12 cellular contexts compared by ENCODE assay signal in the genomic region with DNA sequence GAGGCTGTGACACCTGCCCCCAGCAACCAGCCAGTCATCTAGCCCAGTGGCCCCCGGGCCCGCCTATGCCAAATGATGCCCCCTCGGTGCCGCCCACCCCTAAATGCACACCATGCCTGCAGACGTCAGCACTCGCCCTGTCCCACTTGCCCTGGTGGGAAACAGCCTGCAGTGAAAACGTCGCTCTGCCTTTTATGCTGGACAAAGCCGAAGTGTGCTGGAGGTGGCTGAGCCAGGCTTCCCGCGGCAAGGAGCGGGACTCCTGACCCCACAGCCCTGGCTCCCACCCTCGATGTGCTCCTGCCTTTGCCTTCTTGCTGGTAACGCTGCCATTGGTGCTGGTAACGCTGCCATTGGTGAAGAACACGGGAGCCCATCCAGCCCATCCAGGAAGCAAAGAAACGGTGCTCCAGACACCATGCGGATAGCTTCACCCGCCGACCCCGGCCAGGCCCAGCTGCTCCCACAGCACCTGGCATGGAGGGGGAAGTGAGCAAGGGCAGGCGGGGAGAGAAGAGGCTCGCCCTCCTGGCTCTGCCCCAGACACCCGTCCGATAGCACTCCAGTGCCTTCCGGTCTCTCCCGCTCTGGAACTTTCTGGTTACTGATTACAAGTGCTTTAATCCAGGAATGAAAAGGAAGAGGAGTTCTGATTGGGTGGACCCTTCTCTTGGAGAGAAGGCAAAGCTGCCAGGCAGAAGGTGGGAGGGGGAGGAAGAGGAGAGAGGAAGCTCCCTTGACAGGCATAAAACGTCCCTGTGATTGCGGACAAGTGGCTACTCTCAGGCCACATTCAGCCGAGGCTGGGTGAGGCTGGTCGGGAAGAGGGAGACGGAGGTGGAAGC. TPM values are rescaled to one million over a fixed set of nuclear protein-coding genes. Genes with fewer than 3 reads are reported as not detected.
DNase-seq lines count a peak whose midpoint lies in the region; ATAC-seq and TF ChIP-seq lines count a peak whose summit lies in the region.
"Had no signal": no experiment of that assay in that cellular context is flagged by ENCODE, and none has a peak within 500 bp of the region (broad histone marks: within the 10 kb centered on the region; RNA-seq: fewer than 3 reads in every experiment).

No MANE protein-coding gene starts in this region.

- H3K23ac ChIP-seq in H9 (ENCODE audit: insufficient read length, low read depth, low read length) = no peak overlapping the region

- no CpG with 5 or more reads among the region's 32 CpGs for WGBS in H9 (ENCODE audit: extremely low coverage, insufficient read length, low lambda C conversion rate)
- WGBS in right cardiac atrium = 46% methylated on average over 32 of the region's 32 CpGs

- H3K4me3 Mint-ChIP-seq in H9 = no peak overlapping the region
- H3K4me3 Mint-ChIP-seq in activated CD8-positive, alpha-beta T cell treated with anti-CD3 and anti-CD28 coated beads, Interleukin-2, amount 10 ng/mL, durations not matched to agents 7 days and 5 days = no peak overlapping the region
- H3K4me3 Mint-ChIP-seq: activated CD4-positive, alpha-beta memory T cell treated with anti-CD3 and anti-CD28 coated beads, Interleukin-2, amount 10 ng/mL, durations not matched to agents 7 days and 5 days; activated naive CD4-positive, alpha-beta T cell treated with anti-CD3 and anti-CD28 coated beads, Interleukin-2, amount 50 U/mL, for 24 hours had no signal

- H3K9ac ChIP-seq in H9 (ENCODE audit: extremely low read depth, insufficient read length, low read length) = no peak overlapping the region

- H3K4ac ChIP-seq in H9 (ENCODE audit: low read depth, low read length) = no peak overlapping the region

- ATAC-seq in right cardiac atrium = peak; percentile 42 to 61
- no peak for ATAC-seq in activated CD8-positive, alpha-beta T cell treated with anti-CD3 and anti-CD28 coated beads, Interleukin-2, amount 10 ng/mL, durations not matched to agents 7 days and 5 days
- ATAC-seq: HCT116 had no signal

- peaks cover 21 to 25% of the 10 kb centered on the region in 2 experiments for H3K4me1 Mint-ChIP-seq in H9
- H3K4me1 Mint-ChIP-seq in activated CD8-positive, alpha-beta T cell treated with anti-CD3 and anti-CD28 coated beads, Interleukin-2, amount 10 ng/mL, durations not matched to agents 7 days and 5 days (ENCODE audit: low read depth) = peaks cover 9% of the 10 kb centered on the region

- peaks cover 2% of the 10 kb centered on the region; the same call in 1 of the 2 replicates for H3K27me3 ChIP-seq in H9 (ENCODE audit: insufficient read depth, low read length)
- H3K27me3 ChIP-seq in right cardiac atrium (ENCODE audit: control insufficient read depth, insufficient read depth) = no peaks in the 10 kb centered on the region

- H2BK20ac ChIP-seq in H9 (ENCODE audit: low read depth, low read length, poor library complexity, severe bottlenecking) = no peak overlapping the region

- no peak overlapping the region for H2BK12ac ChIP-seq in H9 (ENCODE audit: insufficient read length, low read depth, low read length)

- no peaks in the 10 kb centered on the region for H3K79me1 ChIP-seq in H9 (ENCODE audit: insufficient read depth, low read depth, low read length, poor library complexity, severe bottlenecking)

- POLR2A ChIA-PET in activated CD8-positive, alpha-beta T cell treated with anti-CD3 and anti-CD28 coated beads, Interleukin-2, amount 10 ng/mL, durations not matched to agents 7 days and 5 days (lab: Charles Lee) = no interaction called here

- no peak overlapping the region for H3K4me3 ChIP-seq in right cardiac atrium (ENCODE audit: low read length)

- H2BK5ac ChIP-seq in H9 (ENCODE audit: insufficient read length, low read length) = no peak overlapping the region

- H2BK120ac ChIP-seq in H9 (ENCODE audit: low read depth, low read length, poor library complexity, severe bottlenecking) = no peak overlapping the region

- H3K27me3 Mint-ChIP-seq in H9 (ENCODE audit: low read depth) = peaks cover 22% of the 10 kb centered on the region
- H3K27me3 Mint-ChIP-seq in activated CD8-positive, alpha-beta T cell treated with anti-CD3 and anti-CD28 coated beads, Interleukin-2, amount 10 ng/mL, durations not matched to agents 7 days and 5 days (ENCODE audit: low read depth) = peaks cover 30% of the 10 kb centered on the region
- H3K27me3 Mint-ChIP-seq: activated naive CD4-positive, alpha-beta T cell treated with anti-CD3 and anti-CD28 coated beads, Interleukin-2, amount 50 U/mL, for 24 hours had no signal

- H3K14ac ChIP-seq in H9 (ENCODE audit: insufficient read depth, low read length) = no peak overlapping the region

- H3K79me2 ChIP-seq in H9 (ENCODE audit: insufficient read depth, low read length) = no peaks in the 10 kb centered on the region

- H3K23me2 ChIP-seq in H9 (ENCODE audit: insufficient read length, low read depth, low read length, poor library complexity, severe bottlenecking) = peaks cover 8% of the 10 kb centered on the region

- no peaks in the 10 kb centered on the region for H3K9me3 ChIP-seq in H9 (ENCODE audit: control insufficient read depth, low read depth, low read length)
- H3K9me3 ChIP-seq in right cardiac atrium (ENCODE audit: control insufficient read depth, low read length) = no peaks in the 10 kb centered on the region
- H3K9me3 ChIP-seq: Caco-2 had no signal

- H2BK15ac ChIP-seq in H9 (ENCODE audit: low read depth, low read length) = no peak overlapping the region; the same call in 1 of the 2 replicates

- H3K4me2 ChIP-seq in H9 (ENCODE audit: insufficient read depth, insufficient read length, low read length) = no peak overlapping the region

- H3K56ac ChIP-seq in H9 (ENCODE audit: insufficient read length, low read depth, low read length) = no peak overlapping the region

- no peak overlapping the region for H2AFZ ChIP-seq in H9 (ENCODE audit: low read length)

- no peaks in the 10 kb centered on the region for H4K20me1 ChIP-seq in H9 (ENCODE audit: control insufficient read depth, insufficient read depth, insufficient read length)

- H4K5ac ChIP-seq in H9 (ENCODE audit: insufficient read length, low read depth, low read length) = peak overlapping the region; percentile 27

- H3K18ac ChIP-seq in H9 (ENCODE audit: insufficient read length, low read depth, low read length) = no peak overlapping the region

- H4K91ac ChIP-seq in H9 (ENCODE audit: insufficient read length, low read depth, low read length) = no peak overlapping the region

- H4K8ac ChIP-seq in H9 (replicated peaks; ENCODE audit: insufficient read length, low read depth, low read length) = no peak overlapping the region

- H3K27ac ChIP-seq in H9 (ENCODE audit: insufficient read length, low read depth, low read length) (no peak overlapping the region), VCaP (peak overlapping the region; percentile 95), right cardiac atrium (ENCODE audit: low read length) (peak overlapping the region; percentile 32)

- TF ChIP-seq CTCF in H9 (conservative IDR thresholded peaks at IDR 0.05) = no peak
- no peak for TF ChIP-seq CTCF in VCaP (conservative IDR thresholded peaks at IDR 0.05)

- H3K4me1 ChIP-seq in H9 (ENCODE audit: insufficient read depth, low read length) = peaks cover 4% of the 10 kb centered on the region; the same call in 1 of the 2 replicates
- peaks cover 12% of the 10 kb centered on the region for H3K4me1 ChIP-seq in right cardiac atrium (ENCODE audit: control insufficient read depth, insufficient read depth, low read length)

- CTCF ChIA-PET in activated CD8-positive, alpha-beta T cell treated with anti-CD3 and anti-CD28 coated beads, Interleukin-2, amount 10 ng/mL, durations not matched to agents 7 days and 5 days (lab: Charles Lee) = no interaction called here

- peaks cover 0 to 3% of the 10 kb centered on the region in 2 experiments; a peak in 2 of 5 replicates for H3K9me3 Mint-ChIP-seq in H9
- peaks cover 4% of the 10 kb centered on the region for H3K9me3 Mint-ChIP-seq in activated CD8-positive, alpha-beta T cell treated with anti-CD3 and anti-CD28 coated beads, Interleukin-2, amount 10 ng/mL, durations not matched to agents 7 days and 5 days (ENCODE audit: insufficient read depth)
- H3K9me3 Mint-ChIP-seq: activated naive CD4-positive, alpha-beta T cell treated with anti-CD3 and anti-CD28 coated beads, Interleukin-2, amount 50 U/mL, for 24 hours had no signal

- H2AK5ac ChIP-seq in H9 (ENCODE audit: insufficient read length, low read length) = no peak overlapping the region

- no peak overlapping the region for H3T11ph ChIP-seq in H9 (ENCODE audit: low read length)

- intact Hi-C loops in right cardiac atrium (cut with DNase I) = no loop called here

- no peak overlapping the region for H3K27ac Mint-ChIP-seq in H9
- H3K27ac Mint-ChIP-seq in activated CD8-positive, alpha-beta T cell treated with anti-CD3 and anti-CD28 coated beads, Interleukin-2, amount 10 ng/mL, durations not matched to agents 7 days and 5 days = no peak overlapping the region
- H3K27ac Mint-ChIP-seq: activated CD4-positive, alpha-beta memory T cell treated with anti-CD3 and anti-CD28 coated beads, Interleukin-2, amount 10 ng/mL, durations not matched to agents 7 days and 5 days; activated naive CD4-positive, alpha-beta T cell treated with anti-CD3 and anti-CD28 coated beads, Interleukin-2, amount 50 U/mL, for 24 hours had no signal

- DNase-seq in H9 (no peak), right cardiac atrium (peak; percentile 57 to 81 (median 78)), renal cortical epithelial cell (ENCODE audit: low read depth) (peak; percentile 82), DMS153 treated with DMSO at 0.1 percent for 48 hours (lab: John Stamatoyannopoulos, UW; ENCODE audit: unreplicated experiment) (no peak)
- DNase-seq in effector CD8-positive, alpha-beta T cell (lab: John Stamatoyannopoulos, UW) = no peak
- DNase-seq in activated CD8-positive, alpha-beta T cell treated with anti-CD3 and anti-CD28 coated beads, Interleukin-2, amount 10 ng/mL, durations not matched to agents 7 days and 5 days = no peak
- no peak for DNase-seq in activated naive CD4-positive, alpha-beta T cell (lab: John Stamatoyannopoulos, UW)
- DNase-seq: activated CD4-positive, alpha-beta memory T cell treated with anti-CD3 and anti-CD28 coated beads, Interleukin-2, amount 10 ng/mL, durations not matched to agents 7 days and 5 days; Caco-2 had no signal

- peaks cover 0 to 12% (median 2%) of the 10 kb centered on the region in 3 experiments; a peak in 4 of 7 replicates for H3K36me3 Mint-ChIP-seq in H9 (ENCODE audit: insufficient read depth in 1 of 3, low read depth in 3 of 3)
- no peaks in the 10 kb centered on the region for H3K36me3 Mint-ChIP-seq in activated CD8-positive, alpha-beta T cell treated with anti-CD3 and anti-CD28 coated beads, Interleukin-2, amount 10 ng/mL, durations not matched to agents 7 days and 5 days (ENCODE audit: low read depth)
- H3K36me3 Mint-ChIP-seq: activated naive CD4-positive, alpha-beta T cell treated with anti-CD3 and anti-CD28 coated beads, Interleukin-2, amount 50 U/mL, for 24 hours had no signal

RNA-seq across cellular contexts. Expression of a gene that starts 4.0 kb away (rescaled TPM):
- total RNA-seq in H9 (2021) (26.7 and 27.8 TPM in 2 replicates), right cardiac atrium (10 to 100 TPM; 20.5 to 39.5 (median 33.8) TPM), renal cortical epithelial cell (29.2 and 55.2 TPM in 2 replicates)
- 31.8 TPM for polyA plus RNA-seq in right cardiac atrium
- total RNA-seq in activated CD8-positive, alpha-beta T cell treated with anti-CD3 and anti-CD28 coated beads, Interleukin-2, amount 10 ng/mL, durations not matched to agents 7 days and 5 days = 1 to 10 TPM; 5.0 to 5.8 TPM

RNA-seq across cellular contexts. Expression of a gene that starts 39.3 kb away (rescaled TPM):
- total RNA-seq in H9 (2021) (23.4 and 25.0 TPM in 2 replicates), right cardiac atrium (10 to 100 TPM; 18.4 to 22.5 (median 19.7) TPM), renal cortical epithelial cell (9.4 and 17.5 TPM in 2 replicates)
- polyA plus RNA-seq in right cardiac atrium = 24.6 TPM
- total RNA-seq in activated CD8-positive, alpha-beta T cell treated with anti-CD3 and anti-CD28 coated beads, Interleukin-2, amount 10 ng/mL, durations not matched to agents 7 days and 5 days = 10 to 100 TPM; 32.4 to 35.5 TPM

Comparison
In these comparisons a context has a peak if more than half of its experiments do, and no peak if none do; other contexts are left out.
1. DNase-seq: peak in right cardiac atrium (3 of 3) and renal cortical epithelial cell (single experiment); none in H9 (single experiment), DMS153 treated with DMSO at 0.1 percent for 48 hours (single experiment), effector CD8-positive, alpha-beta T cell (single experiment), activated CD8-positive, alpha-beta T cell treated with anti-CD3 and anti-CD28 coated beads, Interleukin-2, amount 10 ng/mL, durations not matched to agents 7 days and 5 days (single experiment) and activated naive CD4-positive, alpha-beta T cell (0 of 4).